Comparison of ENCODE assay signal across 1 cellular context in genomic region chr1:161769673-161770045, GRCh38. TPM values are rescaled to one million over a fixed set of nuclear protein-coding genes. Genes with fewer than 3 reads are reported as not detected.
"Had no signal": no experiment of that assay in that cellular context is flagged by ENCODE, and none has a peak within 500 bp of the region (broad histone marks: within the 10 kb centered on the region; RNA-seq: fewer than 3 reads in every experiment).

No MANE protein-coding gene starts in this region.

RNA-seq across cellular contexts. Expression of gene FCRLB, which starts 48.3 kb away (rescaled TPM):
- total RNA-seq: activated T-helper 17 cell treated with anti-CD3 and anti-CD28 coated beads, Interleukin-2, amount 50 U/mL, for 72 hours had no signal
